ENCODE assay signal across 8 cellular contexts in genomic region chr19:28710278-28710677, GRCh38.
DNase-seq lines count a peak whose midpoint lies in the region; ATAC-seq and TF ChIP-seq lines count a peak whose summit lies in the region.

No MANE protein-coding gene starts in this region.

- TF ChIP-seq CTCF in fibroblast of the aortic adventitia (IDR thresholded peaks at IDR 0.05; ENCODE audit: insufficient read depth, low read length) (peak; percentile 66), WERI-Rb-1 (IDR thresholded peaks at IDR 0.05; ENCODE audit: low read depth, low read length) (no peak)

- peaks cover 44% of the 10 kb centered on the region for H3K27me3 ChIP-seq in WERI-Rb-1 (ENCODE audit: insufficient read depth, low read depth, severe bottlenecking)

- H3K27ac ChIP-seq in WERI-Rb-1, result no peak overlapping the region

- no peak overlapping the region for H3K4me3 ChIP-seq in fibroblast of the aortic adventitia (ENCODE audit: low read depth, low read length)
- no peak overlapping the region for H3K4me3 ChIP-seq in WERI-Rb-1 (ENCODE audit: low read depth, low read length)

- DNase-seq in EL, result peak; percentile 69
- peak; percentile 76 for DNase-seq in MV-4-11 (lab: John Stamatoyannopoulos, UW)
- DNase-seq in SK-N-DZ (ENCODE audit: low spot score), result peak; percentile 41
- peak; percentile 87 for DNase-seq in fibroblast of the aortic adventitia (ENCODE audit: low read depth)
- DNase-seq in pulmonary artery endothelial cell (ENCODE audit: low read depth, low spot score), result peak; percentile 17
- no peak for DNase-seq in WERI-Rb-1

- no peak for ATAC-seq in GM21447 (IDR thresholded peaks at IDR 0.05; ENCODE audit: unreplicated experiment)
- no peak for ATAC-seq in GM21529 (IDR thresholded peaks at IDR 0.05; ENCODE audit: unreplicated experiment)

- H3K9me3 ChIP-seq in WERI-Rb-1 (ENCODE audit: severe bottlenecking), result no peaks in the 10 kb centered on the region

- no peaks in the 10 kb centered on the region for H3K36me3 ChIP-seq in WERI-Rb-1
